In the genomic region with DNA sequence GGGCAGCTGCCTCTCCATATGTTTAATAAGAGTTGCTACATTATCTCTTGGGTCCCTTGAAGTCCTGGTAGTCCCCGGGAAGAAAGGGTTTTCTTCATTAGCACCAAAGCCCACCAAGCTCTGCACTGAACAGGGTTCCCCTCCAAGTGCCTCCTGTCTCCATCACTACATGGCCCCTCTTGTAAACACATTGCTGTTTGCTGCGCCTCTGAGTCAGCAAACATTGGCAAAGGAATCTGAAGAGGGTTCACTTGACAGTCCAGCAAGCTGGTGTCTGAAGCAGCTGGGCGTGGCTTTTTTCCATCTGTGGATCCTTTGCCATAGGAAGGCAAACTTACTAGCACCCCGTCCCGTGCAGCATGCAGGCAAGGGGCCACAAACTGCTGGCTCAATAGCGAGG, we compare ENCODE assay signal across 19 cellular contexts.
DNase-seq lines count a peak whose midpoint lies in the region; ATAC-seq and TF ChIP-seq lines count a peak whose summit lies in the region.
"Had no signal": no experiment of that assay in that cellular context is flagged by ENCODE, and none has a peak within 500 bp of the region (broad histone marks: within the 10 kb centered on the region; RNA-seq: fewer than 3 reads in every experiment).

No MANE protein-coding gene starts in this region.

- CTCF ChIA-PET in WTC11 (lab: Charles Lee), result interaction anchor here (2.4 kb wide), 1 partner anchor 10 kb away, joined by 11 read pairs; no protein-coding TSS in a partner anchor

- H2BK120ac ChIP-seq in mesenchymal stem cell (ENCODE audit: low read depth, low read length), result no peak overlapping the region

- no peak overlapping the region for H3K4me2 ChIP-seq in mesenchymal stem cell (ENCODE audit: low read length, poor library complexity, severe bottlenecking)

- WGBS in mesenchymal stem cell, result 42% methylated on average over 5 of the region's 6 CpGs

- POLR2A ChIA-PET in WTC11 (lab: Charles Lee), result no interaction called here

- no peak overlapping the region for H3K4me3 Mint-ChIP-seq in WTC11
- H3K4me3 Mint-ChIP-seq: CD14-positive monocyte had no signal

- no peak overlapping the region for H3K14ac ChIP-seq in mesenchymal stem cell (ENCODE audit: low read length in 2 of 2)

- H3K27ac ChIP-seq in mesenchymal stem cell (ENCODE audit: low read length, poor library complexity, severe bottlenecking), result no peak overlapping the region
- H3K27ac ChIP-seq: Peyer's patch had no signal

- no peak overlapping the region for H3K27ac Mint-ChIP-seq in WTC11

- in situ Hi-C loops in ACHN (cut with HindIII; ENCODE audit: low pct_ligation_motif_present, low pct_unique_long_range_greater_than_20kb, low sequenced_read_pairs), result no loop called here

- peaks cover 5% of the 10 kb centered on the region for H3K27me3 Mint-ChIP-seq in WTC11 (ENCODE audit: low read depth)

- TF ChIP-seq CTCF in WTC11 (IDR thresholded peaks at IDR 0.05), result no peak

- H3K4me1 Mint-ChIP-seq in WTC11, result peaks cover 3% of the 10 kb centered on the region; the same call in 1 of the 2 replicates

- H3K4me1 ChIP-seq in mesenchymal stem cell (ENCODE audit: control insufficient read depth, insufficient read depth, low read depth, low read length), result no peaks in the 10 kb centered on the region
- H3K4me1 ChIP-seq: Peyer's patch had no signal

- no peak for ATAC-seq in WTC11
- ATAC-seq: GM12878, K562 had no signal

- H3K4me3 ChIP-seq in mesenchymal stem cell (ENCODE audit: insufficient read depth in 1 of 2, low read depth in 1 of 2, low read length in 2 of 2), result no peak overlapping the region
- H3K4me3 ChIP-seq: GM12878, K562, Peyer's patch had no signal

- no peak overlapping the region for H3K23ac ChIP-seq in mesenchymal stem cell (ENCODE audit: low read length in 2 of 2)

- no peak overlapping the region for H2BK5ac ChIP-seq in mesenchymal stem cell (ENCODE audit: low read depth, low read length, poor library complexity, severe bottlenecking)

- no peak overlapping the region for H4K91ac ChIP-seq in mesenchymal stem cell (ENCODE audit: low read length)

- H3K4ac ChIP-seq in mesenchymal stem cell (ENCODE audit: low read depth in 1 of 2, low read length in 2 of 2), result no peak overlapping the region

- H3K18ac ChIP-seq in mesenchymal stem cell (ENCODE audit: low read depth in 1 of 2, low read length in 2 of 2), result no peak overlapping the region

- no peak overlapping the region for H2AFZ ChIP-seq in mesenchymal stem cell (ENCODE audit: low read depth, low read length)

- no peaks in the 10 kb centered on the region for H3K79me1 ChIP-seq in mesenchymal stem cell (replicated peaks; ENCODE audit: low read length, poor library complexity, severe bottlenecking)

- no peaks in the 10 kb centered on the region for H3K9me3 ChIP-seq in mesenchymal stem cell (ENCODE audit: control insufficient read depth, low read length)
- H3K9me3 ChIP-seq: Peyer's patch had no signal

- H2BK15ac ChIP-seq in mesenchymal stem cell (ENCODE audit: low read depth, poor library complexity, severe bottlenecking), result no peak overlapping the region

- no peak overlapping the region for H2AK5ac ChIP-seq in mesenchymal stem cell (ENCODE audit: low read length, severe bottlenecking)

- no peak overlapping the region for H2BK12ac ChIP-seq in mesenchymal stem cell (ENCODE audit: low read length in 2 of 2)

- H3K9me3 Mint-ChIP-seq in WTC11, result peaks cover 5% of the 10 kb centered on the region

- H3K36me3 Mint-ChIP-seq in WTC11, result no peaks in the 10 kb centered on the region; the same call in 1 of the 2 replicates
- H3K36me3 Mint-ChIP-seq: CD14-positive monocyte had no signal

- H3K9ac ChIP-seq in mesenchymal stem cell (ENCODE audit: low read length), result no peak overlapping the region

- peaks cover 16 to 24% of the 10 kb centered on the region in 2 experiments for H3K27me3 ChIP-seq in mesenchymal stem cell (ENCODE audit: control insufficient read depth in 1 of 2, insufficient read depth in 1 of 2, low read length in 2 of 2)
- H3K27me3 ChIP-seq: Peyer's patch had no signal

- H3K36me3 ChIP-seq in mesenchymal stem cell (ENCODE audit: control insufficient read depth in 1 of 2, insufficient read depth in 2 of 2, low read depth in 1 of 2, low read length in 2 of 2), result no peaks in the 10 kb centered on the region
- H3K36me3 ChIP-seq: Peyer's patch had no signal

- DNase-seq in DMS53 treated with DMSO at 0.1 percent for 48 hours (lab: John Stamatoyannopoulos, UW; ENCODE audit: unreplicated experiment), result peak; percentile 56
- peak; percentile 33 for DNase-seq in LHCN-M2 (ENCODE audit: low read depth)
- DNase-seq in WTC11 (ENCODE audit: low spot score), result no peak
- DNase-seq in mesenchymal stem cell, result peak; percentile 70
- no peak for DNase-seq in NCI-H2107 treated with DMSO at 0.1 percent for 48 hours (lab: John Stamatoyannopoulos, UW; ENCODE audit: unreplicated experiment)
- DNase-seq in ACHN, result no peak
- no peak for DNase-seq in activated CD4-positive, alpha-beta T cell treated with anti-CD3 and anti-CD28 coated beads for 48 hours
- DNase-seq: AML-193, COR-L47, GDM1, GOT3, NCI-H1048, NCI-H1436 treated with DMSO at 0.1 percent for 48 hours, NCI-H2081, Peyer's patch, SIG-M5 had no signal

- H4K8ac ChIP-seq in mesenchymal stem cell (ENCODE audit: low read length), result no peak overlapping the region

TF ChIP-seq in WTC11, 78 proteins besides CTCF, POLR2A, EP300 and RAD21:
- no peak for TF ChIP-seq JUN (CRISPR knock-in tag; IDR thresholded peaks at IDR 0.05)
- no peak for TF ChIP-seq CREB1 (CRISPR knock-in tag; IDR thresholded peaks at IDR 0.05)
- TF ChIP-seq MXD4 (CRISPR knock-in tag; IDR thresholded peaks at IDR 0.05; ENCODE audit: borderline replicate concordance), result no peak
- peak; percentile 50; the same call in 1 of the 2 replicates for TF ChIP-seq GABPB1 (CRISPR knock-in tag; IDR thresholded peaks at IDR 0.05)
- TF ChIP-seq, protein P1, sequence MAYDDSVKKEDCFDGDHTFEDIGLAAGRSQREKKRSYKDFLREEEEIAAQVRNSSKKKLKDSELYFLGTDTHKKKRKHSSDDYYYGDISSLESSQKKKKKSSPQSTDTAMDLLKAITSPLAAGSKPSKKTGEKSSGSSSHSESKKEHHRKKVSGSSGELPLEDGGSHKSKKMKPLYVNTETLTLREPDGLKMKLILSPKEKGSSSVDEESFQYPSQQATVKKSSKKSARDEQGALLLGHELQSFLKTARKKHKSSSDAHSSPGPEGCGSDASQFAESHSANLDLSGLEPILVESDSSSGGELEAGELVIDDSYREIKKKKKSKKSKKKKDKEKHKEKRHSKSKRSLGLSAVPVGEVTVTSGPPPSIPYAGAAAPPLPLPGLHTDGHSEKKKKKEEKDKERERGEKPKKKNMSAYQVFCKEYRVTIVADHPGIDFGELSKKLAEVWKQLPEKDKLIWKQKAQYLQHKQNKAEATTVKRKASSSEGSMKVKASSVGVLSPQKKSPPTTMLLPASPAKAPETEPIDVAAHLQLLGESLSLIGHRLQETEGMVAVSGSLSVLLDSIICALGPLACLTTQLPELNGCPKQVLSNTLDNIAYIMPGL (CRISPR knock-in tag; IDR thresholded peaks at IDR 0.05), result no peak
- no peak for TF ChIP-seq ELF4 (CRISPR knock-in tag; IDR thresholded peaks at IDR 0.05; ENCODE audit: low read depth)

Comparison
In these comparisons a context has a peak if more than half of its experiments do, and no peak if none do; other contexts are left out.
1. DNase-seq: peak in DMS53 treated with DMSO at 0.1 percent for 48 hours (single experiment), LHCN-M2 (single experiment) and mesenchymal stem cell (single experiment); none in WTC11 (single experiment), NCI-H2107 treated with DMSO at 0.1 percent for 48 hours (single experiment), ACHN (single experiment) and activated CD4-positive, alpha-beta T cell treated with anti-CD3 and anti-CD28 coated beads for 48 hours (single experiment).